In the genomic region with DNA sequence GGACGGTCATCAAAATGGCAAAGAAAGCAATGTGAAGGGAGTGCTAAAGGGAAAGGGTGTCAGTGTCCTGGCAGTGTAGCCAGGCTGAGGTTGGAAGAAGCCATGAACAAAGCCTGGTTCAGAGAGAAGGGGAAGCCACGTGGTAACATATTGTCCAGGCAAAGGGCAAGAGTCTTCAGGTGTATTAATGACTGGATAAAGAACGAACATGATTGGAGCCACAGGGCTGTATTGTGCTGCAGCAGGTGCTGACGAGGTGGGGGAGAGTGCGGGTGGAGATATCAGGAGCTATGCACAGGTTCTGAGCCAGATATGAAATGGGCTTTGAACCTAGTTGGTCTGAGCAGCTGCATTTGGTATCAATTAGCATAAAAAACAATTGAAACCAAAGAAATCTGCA, we compare ENCODE assay signal across 24 cellular contexts.
"Had no signal": no experiment of that assay in that cellular context is flagged by ENCODE, and none has a peak within 500 bp of the region (broad histone marks: within the 10 kb centered on the region; RNA-seq: fewer than 3 reads in every experiment).

No MANE protein-coding gene starts in this region.

- H3K4me3 ChIP-seq: breast epithelium, prostate gland, skin epidermis, testis, vagina had no signal

- H3K27me3 Mint-ChIP-seq: activated naive CD4-positive, alpha-beta T cell treated with anti-CD3 and anti-CD28 coated beads, Interleukin-2, amount 50 U/mL, for 24 hours had no signal

- H3K4me1 ChIP-seq: prostate gland had no signal

- H3K4me3 Mint-ChIP-seq: activated CD8-positive, alpha-beta T cell treated with anti-CD3 and anti-CD28 coated beads for 36 hours; activated naive CD4-positive, alpha-beta T cell treated with anti-CD3 and anti-CD28 coated beads, Interleukin-2, amount 50 U/mL, for 24 hours; activated T-cell treated with anti-CD3 and anti-CD28 coated beads, Interleukin-2, amount 50 U/mL, for 4 hours; effector memory CD8-positive, alpha-beta T cell; nephron progenitor cell; WTC11 had no signal

- H3K27ac Mint-ChIP-seq: activated CD8-positive, alpha-beta T cell treated with anti-CD3 and anti-CD28 coated beads for 36 hours; activated naive CD4-positive, alpha-beta T cell treated with anti-CD3 and anti-CD28 coated beads, Interleukin-2, amount 50 U/mL, for 24 hours; effector memory CD8-positive, alpha-beta T cell; nephron progenitor cell; WTC11 had no signal

- DNase-seq: activated CD4-positive, alpha-beta T cell treated with anti-CD3 and anti-CD28 coated beads for 48 hours; activated CD8-positive, alpha-beta T cell treated with anti-CD3 and anti-CD28 coated beads for 36 hours; activated effector memory CD4-positive, alpha-beta T cell treated with anti-CD3 and anti-CD28 coated beads, Interleukin-2, amount 50 U/mL, for 16 hours; activated T-cell treated with anti-CD3 and anti-CD28 coated beads, Interleukin-2, amount 50 U/mL, for 4 hours; aorta; cerebellar nuclear complex; effector memory CD8-positive, alpha-beta T cell; kidney; mesendoderm; nephron progenitor cell; occipital lobe; right cardiac atrium; stimulated activated CD4-positive, alpha-beta T cell treated with anti-CD3 and anti-CD28 coated beads, Interleukin-4, amount 100 ng/mL, for 4 hours; stimulated activated CD8-positive, alpha-beta memory T cell treated with anti-CD3 and anti-CD28 coated beads, Interleukin-4, amount 100 ng/mL, for 48 hours; stimulated activated naive CD8-positive, alpha-beta T cell treated with anti-CD3 and anti-CD28 coated beads, Interleukin-15, Interleukin-2, amounts not matched to agents 100 U/mL and 50 U/mL, for 24 hours; T-helper 2 cell; testis had no signal

- H3K9me3 Mint-ChIP-seq: activated CD8-positive, alpha-beta T cell treated with anti-CD3 and anti-CD28 coated beads for 36 hours; activated naive CD4-positive, alpha-beta T cell treated with anti-CD3 and anti-CD28 coated beads, Interleukin-2, amount 50 U/mL, for 24 hours; activated T-cell treated with anti-CD3 and anti-CD28 coated beads, Interleukin-2, amount 50 U/mL, for 4 hours; effector memory CD8-positive, alpha-beta T cell; nephron progenitor cell; WTC11 had no signal

- ATAC-seq: activated CD8-positive, alpha-beta T cell treated with anti-CD3 and anti-CD28 coated beads for 36 hours; activated T-cell treated with anti-CD3 and anti-CD28 coated beads, Interleukin-2, amount 50 U/mL, for 4 hours; effector memory CD8-positive, alpha-beta T cell; stimulated activated naive CD8-positive, alpha-beta T cell treated with anti-CD3 and anti-CD28 coated beads, Interleukin-15, Interleukin-2, amounts not matched to agents 100 U/mL and 50 U/mL, for 24 hours; WTC11 had no signal

- H3K9me3 ChIP-seq: breast epithelium, prostate gland, testis, vagina had no signal

- H3K36me3 ChIP-seq: breast epithelium, prostate gland, vagina had no signal

- H3K36me3 Mint-ChIP-seq: activated naive CD4-positive, alpha-beta T cell treated with anti-CD3 and anti-CD28 coated beads, Interleukin-2, amount 50 U/mL, for 24 hours; WTC11 had no signal

- H3K27me3 ChIP-seq: breast epithelium, testis, vagina had no signal

- H3K27ac ChIP-seq: prostate gland had no signal

- FAIRE-seq: kidney, TTC549 had no signal
